27 cellular contexts compared by ENCODE assay signal in the genomic region with DNA sequence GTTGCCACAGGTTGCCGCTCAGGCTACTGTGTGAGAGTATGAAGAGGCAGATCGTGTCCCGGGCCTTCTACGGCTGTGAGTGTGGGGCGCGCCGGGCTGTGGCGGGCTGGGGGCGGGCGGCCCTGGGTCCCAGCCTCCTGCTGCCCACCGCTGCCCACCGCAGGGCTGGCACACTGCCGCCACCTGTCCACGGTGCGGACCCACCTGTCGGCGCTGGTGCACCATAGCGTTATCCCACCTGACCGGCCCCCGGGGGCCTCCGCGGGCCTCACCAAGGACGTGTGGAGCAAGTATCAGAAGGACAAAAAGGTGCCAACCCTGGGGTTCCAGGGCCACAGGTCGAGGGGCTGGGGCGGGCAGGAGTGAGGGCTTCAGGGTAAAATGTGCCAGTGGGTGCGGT.
"Had no signal": no experiment of that assay in that cellular context is flagged by ENCODE, and none has a peak within 500 bp of the region (broad histone marks: within the 10 kb centered on the region; RNA-seq: fewer than 3 reads in every experiment).

No MANE protein-coding gene starts in this region.

- H3K9me3 Mint-ChIP-seq: immature natural killer cell; memory B cell; naive thymus-derived CD4-positive, alpha-beta T cell; natural killer cell treated with Interleukin-12 subunit alpha and Interleukin-12 subunit beta and Interleukin-15 and Interleukin-18, amount 100 ng/mL, for 72 hours had no signal

- H3K27me3 Mint-ChIP-seq: memory B cell; naive thymus-derived CD4-positive, alpha-beta T cell; natural killer cell treated with Interleukin-12 subunit alpha and Interleukin-12 subunit beta and Interleukin-15 and Interleukin-18, amount 100 ng/mL, for 72 hours; progenitor cell of endocrine pancreas had no signal

- ATAC-seq: mucosa of descending colon; naive thymus-derived CD4-positive, alpha-beta T cell; natural killer cell treated with Interleukin-12 subunit alpha and Interleukin-12 subunit beta and Interleukin-15 and Interleukin-18, amount 100 ng/mL, for 72 hours; right lobe of liver had no signal

- H3K27ac Mint-ChIP-seq: immature natural killer cell; memory B cell; naive thymus-derived CD4-positive, alpha-beta T cell; natural killer cell treated with Interleukin-12 subunit alpha and Interleukin-12 subunit beta and Interleukin-15 and Interleukin-18, amount 100 ng/mL, for 72 hours; progenitor cell of endocrine pancreas had no signal

- H3K36me3 ChIP-seq: transverse colon had no signal

- DNase-seq: head of caudate nucleus; hippocampal formation; immature natural killer cell; left ventricle myocardium inferior; midbrain; nucleus accumbens; right lobe of liver; stimulated activated CD4-positive, alpha-beta T cell treated with anti-CD3 and anti-CD28 coated beads, Interleukin-15, amount 100 ng/mL, for 24 hours; stimulated activated CD4-positive, alpha-beta T cell treated with anti-CD3 and anti-CD28 coated beads, Interleukin-2, amount 100 ng/mL, for 24 hours; stimulated activated CD4-positive, alpha-beta T cell treated with anti-CD3 and anti-CD28 coated beads, Interleukin-4, amount 100 ng/mL, for 1 hour; stimulated activated naive CD4-positive, alpha-beta T cell; stomach; testis; thyroid gland; transverse colon had no signal

- H3K36me3 Mint-ChIP-seq: natural killer cell treated with Interleukin-12 subunit alpha and Interleukin-12 subunit beta and Interleukin-15 and Interleukin-18, amount 100 ng/mL, for 72 hours had no signal

- H3K9ac ChIP-seq: parathyroid adenoma had no signal

- H3K4me1 ChIP-seq: parathyroid adenoma, right lobe of liver, testis, thyroid gland, upper lobe of left lung, vagina had no signal

- H3K4me1 Mint-ChIP-seq: immature natural killer cell; memory B cell; naive thymus-derived CD4-positive, alpha-beta T cell had no signal

- H3K27ac ChIP-seq: left ventricle myocardium inferior, parathyroid adenoma, right atrium auricular region, right lobe of liver, stomach, testis, thyroid gland, transverse colon, upper lobe of left lung, vagina had no signal

- FAIRE-seq: islet of Langerhans had no signal

- H3K4me3 ChIP-seq: left ventricle myocardium inferior, lung, mucosa of descending colon, right atrium auricular region, right lobe of liver, smooth muscle cell, stomach, testis, thyroid gland, transverse colon, upper lobe of left lung, vagina had no signal

- H3K9me3 ChIP-seq: left ventricle myocardium inferior, mucosa of descending colon, right atrium auricular region, right lobe of liver, stomach, testis, thyroid gland, transverse colon, upper lobe of left lung, vagina had no signal

- H3K4me3 Mint-ChIP-seq: immature natural killer cell; memory B cell; naive thymus-derived CD4-positive, alpha-beta T cell; natural killer cell treated with Interleukin-12 subunit alpha and Interleukin-12 subunit beta and Interleukin-15 and Interleukin-18, amount 100 ng/mL, for 72 hours had no signal
